1 cellular context compared by ENCODE assay signal in genomic region chr5:151733727-151734408, GRCh38.
TF ChIP-seq lines count a peak whose summit lies in the region.

No MANE protein-coding gene starts in this region.

TF ChIP-seq in SK-N-SH, 30 proteins besides CTCF, POLR2A, EP300 and RAD21 (continued from another document):
- TF ChIP-seq USF2 (IDR thresholded peaks at IDR 0.05; ENCODE audit: borderline replicate concordance, low read depth, low read length) (no peak), SIN3A (IDR thresholded peaks at IDR 0.05; ENCODE audit: borderline replicate concordance, low read depth, low read length) (no peak), ELF1 (IDR thresholded peaks at IDR 0.05) (no peak), MAX (IDR thresholded peaks at IDR 0.05; ENCODE audit: low read depth) (peak; percentile 56; the same call in 1 of the 2 replicates), JUND (IDR thresholded peaks at IDR 0.05) (peak; percentile 77), RXRA (IDR thresholded peaks at IDR 0.05; ENCODE audit: borderline replicate concordance, low read depth) (peak; percentile 36; the same call in 1 of the 2 replicates), TAF1 (IDR thresholded peaks at IDR 0.05; ENCODE audit: borderline replicate concordance, low read depth, low read length) (no peak), ZBTB33 (IDR thresholded peaks at IDR 0.05; ENCODE audit: borderline replicate concordance, low read depth) (no peak), MXI1 (IDR thresholded peaks at IDR 0.05; ENCODE audit: low read depth, low read length) (no peak), IRF3 (IDR thresholded peaks at IDR 0.05; ENCODE audit: low read depth, low read length) (no peak), RFX5 (IDR thresholded peaks at IDR 0.05; ENCODE audit: low read length) (no peak), TEAD4 (IDR thresholded peaks at IDR 0.05; ENCODE audit: borderline replicate concordance, insufficient read depth) (peak; percentile 25; the same call in 1 of the 2 replicates), FOXM1 (IDR thresholded peaks at IDR 0.05; ENCODE audit: low read depth) (0 out of 2 replicates have a peak, but pooled peaks have one; percentile 19), CHD2 (IDR thresholded peaks at IDR 0.05; ENCODE audit: low read length, partially characterized antibody) (no peak), GATA2 (CRISPR knock-in tag; IDR thresholded peaks at IDR 0.05) (no peak), EZH2phosphoT487 (IDR thresholded peaks at IDR 0.05; ENCODE audit: borderline replicate concordance, low read depth) (no peak), SMC3 (IDR thresholded peaks at IDR 0.05; ENCODE audit: low read depth, low read length) (no peak), YY1 (IDR thresholded peaks at IDR 0.05; ENCODE audit: low read depth) (no peak; the same call in 1 of the 2 replicates), NFIC (IDR thresholded peaks at IDR 0.05; ENCODE audit: borderline replicate concordance) (peak; percentile 88)
